ENCODE assay signal across 8 cellular contexts in the genomic region with DNA sequence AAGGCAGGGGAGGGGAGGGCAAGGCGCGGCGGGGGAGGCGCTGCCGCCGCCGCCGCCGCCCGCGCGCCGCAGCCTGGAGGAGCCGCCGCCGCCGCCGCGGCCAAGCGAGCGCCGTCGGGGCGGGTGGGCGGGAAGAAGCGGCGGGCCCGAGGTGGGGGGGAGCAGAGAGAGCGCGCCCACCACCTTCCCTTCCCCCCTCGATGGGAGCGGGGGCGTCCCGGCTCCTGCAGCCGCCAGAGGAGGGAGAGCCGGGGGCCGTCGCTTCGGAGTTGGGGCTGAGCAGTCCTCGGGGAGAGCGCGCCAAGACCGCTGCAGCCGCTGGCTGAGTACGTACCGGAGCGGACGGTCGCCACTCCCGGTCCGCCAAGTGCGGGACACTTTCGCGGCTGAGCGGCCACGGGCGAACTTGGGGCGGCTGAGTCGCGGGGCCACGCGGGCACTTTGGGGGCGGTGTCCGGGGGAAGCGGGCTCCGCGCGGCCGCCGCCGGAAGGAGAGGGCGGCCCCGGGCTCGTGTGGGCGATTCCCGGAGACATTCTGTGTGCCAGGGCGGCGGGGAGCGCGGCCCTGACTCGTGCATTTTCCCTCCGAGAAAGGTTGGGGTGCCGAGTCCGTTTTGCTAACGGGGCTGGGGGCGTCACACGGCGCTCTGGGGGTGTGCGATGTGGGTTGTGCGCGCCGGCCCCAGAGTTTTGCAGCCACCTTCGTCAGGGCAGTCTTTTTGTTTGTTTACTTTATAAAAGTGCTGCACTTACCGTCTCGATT. TPM values are rescaled to one million over a fixed set of nuclear protein-coding genes. Genes with fewer than 3 reads are reported as not detected.
DNase-seq lines count a peak whose midpoint lies in the region; ATAC-seq and TF ChIP-seq lines count a peak whose summit lies in the region.

A gene with protein sequence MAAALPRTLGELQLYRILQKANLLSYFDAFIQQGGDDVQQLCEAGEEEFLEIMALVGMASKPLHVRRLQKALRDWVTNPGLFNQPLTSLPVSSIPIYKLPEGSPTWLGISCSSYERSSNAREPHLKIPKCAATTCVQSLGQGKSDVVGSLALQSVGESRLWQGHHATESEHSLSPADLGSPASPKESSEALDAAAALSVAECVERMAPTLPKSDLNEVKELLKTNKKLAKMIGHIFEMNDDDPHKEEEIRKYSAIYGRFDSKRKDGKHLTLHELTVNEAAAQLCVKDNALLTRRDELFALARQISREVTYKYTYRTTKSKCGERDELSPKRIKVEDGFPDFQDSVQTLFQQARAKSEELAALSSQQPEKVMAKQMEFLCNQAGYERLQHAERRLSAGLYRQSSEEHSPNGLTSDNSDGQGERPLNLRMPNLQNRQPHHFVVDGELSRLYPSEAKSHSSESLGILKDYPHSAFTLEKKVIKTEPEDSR (plus strand): TSS at position 49 of the 763 bp plus-strand sequence. CDS start 10,094 bp downstream, outside the sequence.

- H3K27ac ChIP-seq in C4-2B: peak within 1 kb of the TSS; percentile 76

- ATAC-seq in GM19328 (IDR thresholded peaks at IDR 0.05; ENCODE audit: unreplicated experiment) (peak; percentile 40), HG03469 (IDR thresholded peaks at IDR 0.05; ENCODE audit: unreplicated experiment) (peak; percentile 23), SK-N-SH treated with all-trans-retinoic acid at 6 μM for 48 hours (peak; percentile 55), left ventricle myocardium superior (peak; percentile 46)

- DNase-seq in activated naive CD8-positive, alpha-beta T cell treated with anti-CD3 and anti-CD28 coated beads, Interleukin-2, amount 50 U/mL, for 16 hours (ENCODE audit: low read depth, low spot score): peak; percentile 18
- DNase-seq in left ventricle myocardium superior (peak; percentile 79), renal cortical epithelial cell (ENCODE audit: low read depth) (no peak), NCI-H446 treated with DMSO at 0.1 percent for 48 hours (lab: John Stamatoyannopoulos, UW) (no peak)

- intact Hi-C loops in left ventricle myocardium superior (cut with micrococcal nuclease): no loop called here

- TF ChIP-seq CTCF in C4-2B (conservative IDR thresholded peaks at IDR 0.05): no peak

TF ChIP-seq in SK-N-SH treated with all-trans-retinoic acid at 6 μM for 48 hours, 23 proteins besides CTCF, POLR2A, EP300 and RAD21:
- TF ChIP-seq ARNTL (CRISPR knock-in tag; IDR thresholded peaks at IDR 0.05; ENCODE audit: borderline replicate concordance, low read depth) (no peak), GLIS3 (CRISPR knock-in tag; IDR thresholded peaks at IDR 0.05) (no peak), ZNF70 (CRISPR knock-in tag; IDR thresholded peaks at IDR 0.05) (no peak), TCF4 (CRISPR knock-in tag; IDR thresholded peaks at IDR 0.05; ENCODE audit: borderline replicate concordance) (no peak), ZNF565 (CRISPR knock-in tag; conservative IDR thresholded peaks at IDR 0.05; ENCODE audit: low read depth) (no peak), RARB (CRISPR knock-in tag; IDR thresholded peaks at IDR 0.05) (no peak), SNAI2 (CRISPR knock-in tag; IDR thresholded peaks at IDR 0.05) (no peak), ISL1 (CRISPR knock-in tag; IDR thresholded peaks at IDR 0.05) (no peak)
- TF ChIP-seq, protein P1, sequence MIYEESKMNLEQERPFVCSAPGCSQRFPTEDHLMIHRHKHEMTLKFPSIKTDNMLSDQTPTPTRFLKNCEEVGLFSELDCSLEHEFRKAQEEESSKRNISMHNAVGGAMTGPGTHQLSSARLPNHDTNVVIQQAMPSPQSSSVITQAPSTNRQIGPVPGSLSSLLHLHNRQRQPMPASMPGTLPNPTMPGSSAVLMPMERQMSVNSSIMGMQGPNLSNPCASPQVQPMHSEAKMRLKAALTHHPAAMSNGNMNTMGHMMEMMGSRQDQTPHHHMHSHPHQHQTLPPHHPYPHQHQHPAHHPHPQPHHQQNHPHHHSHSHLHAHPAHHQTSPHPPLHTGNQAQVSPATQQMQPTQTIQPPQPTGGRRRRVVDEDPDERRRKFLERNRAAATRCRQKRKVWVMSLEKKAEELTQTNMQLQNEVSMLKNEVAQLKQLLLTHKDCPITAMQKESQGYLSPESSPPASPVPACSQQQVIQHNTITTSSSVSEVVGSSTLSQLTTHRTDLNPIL (CRISPR knock-in tag; IDR thresholded peaks at IDR 0.05; ENCODE audit: low read depth): no peak

RNA-seq across cellular contexts. Expression of the gene that starts here (rescaled TPM):
- total RNA-seq in left ventricle myocardium superior (19.7 TPM), renal cortical epithelial cell (37.4 and 45.8 TPM in 2 replicates)

Comparison
In these comparisons a context has a peak if more than half of its experiments do, and no peak if none do; other contexts are left out.
1. DNase-seq: peak in activated naive CD8-positive, alpha-beta T cell treated with anti-CD3 and anti-CD28 coated beads, Interleukin-2, amount 50 U/mL, for 16 hours (single experiment) and left ventricle myocardium superior (single experiment); none in renal cortical epithelial cell (single experiment) and NCI-H446 treated with DMSO at 0.1 percent for 48 hours (single experiment).
2. Peak in every context shown above with its lines, with median percentiles within 50 percentile points of each other: ATAC-seq.